ENCODE assay signal across 2 cellular contexts in the genomic region with DNA sequence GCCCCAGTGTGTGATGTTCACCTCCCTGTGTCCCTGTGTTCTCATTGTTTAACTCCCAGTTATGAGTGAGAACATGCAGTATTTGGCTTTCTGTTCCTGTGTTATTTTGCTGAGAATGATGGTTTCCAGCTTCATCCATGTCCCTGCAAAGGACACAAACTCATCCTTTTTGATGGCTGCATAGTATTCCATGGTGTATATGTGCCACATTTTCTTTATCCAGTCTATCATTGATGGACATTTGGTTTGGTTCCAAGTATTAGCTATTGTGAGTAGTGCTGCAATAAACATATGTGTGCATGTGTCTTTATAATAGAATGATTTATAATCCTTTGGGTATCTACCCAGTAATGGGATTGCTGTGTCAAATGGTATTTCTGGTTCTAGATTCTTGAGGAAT. TPM values are rescaled to one million over a fixed set of nuclear protein-coding genes. Genes with fewer than 3 reads are reported as not detected.
"Had no signal": no experiment of that assay in that cellular context is flagged by ENCODE, and none has a peak within 500 bp of the region (broad histone marks: within the 10 kb centered on the region; RNA-seq: fewer than 3 reads in every experiment).

No MANE protein-coding gene starts in this region.

RNA-seq across cellular contexts. Expression of gene NRK, which starts 16.7 kb away (rescaled TPM):
- total RNA-seq: GM23248, HFFc6 had no signal
- polyA plus RNA-seq: GM23248 had no signal
